ENCODE assay signal across 12 cellular contexts in genomic region chr11:72760543-72761400, GRCh38. TPM values are rescaled to one million over a fixed set of nuclear protein-coding genes. Genes with fewer than 3 reads are reported as not detected.
DNase-seq lines count a peak whose midpoint lies in the region; ATAC-seq and TF ChIP-seq lines count a peak whose summit lies in the region.
"Had no signal": no experiment of that assay in that cellular context is flagged by ENCODE, and none has a peak within 500 bp of the region (broad histone marks: within the 10 kb centered on the region; RNA-seq: fewer than 3 reads in every experiment).

No MANE protein-coding gene starts in this region.

- no peaks in the 10 kb centered on the region for H3K9me3 ChIP-seq in T-helper 17 cell (ENCODE audit: control insufficient read depth, low read length, poor library complexity, severe bottlenecking)
- H3K9me3 ChIP-seq: left lung, suprapubic skin had no signal

- peak; percentile 39 for DNase-seq in HFF-Myc (ENCODE audit: extremely low read depth, low read depth)
- DNase-seq in amniotic epithelial cell (ENCODE audit: low read depth), result peak; percentile 70
- peak; percentile 31 for DNase-seq in glomerular visceral epithelial cell (ENCODE audit: extremely low spot score)
- DNase-seq in skeletal muscle cell (ENCODE audit: low read depth), result peak; percentile 27
- no peak for DNase-seq in T-helper 17 cell
- no peak for DNase-seq in NCI-H226
- DNase-seq in inferior parietal cortex (ENCODE audit: extremely low spot score), result no peak
- DNase-seq: left lung, small intestine had no signal

- peaks cover 18% of the 10 kb centered on the region for H3K4me1 Mint-ChIP-seq in T-helper 17 cell

- H3K4me3 Mint-ChIP-seq in T-helper 17 cell, result no peak overlapping the region
- H3K4me3 Mint-ChIP-seq: neural crest cell had no signal

- H3K27me3 Mint-ChIP-seq in T-helper 17 cell, result no peaks in the 10 kb centered on the region

- peaks cover 13% of the 10 kb centered on the region for H3K36me3 Mint-ChIP-seq in T-helper 17 cell (ENCODE audit: low read depth)
- H3K36me3 Mint-ChIP-seq: activated naive CD4-positive, alpha-beta T cell treated with anti-CD3 and anti-CD28 coated beads, Interleukin-2, amount 50 U/mL, for 72 hours had no signal

- ATAC-seq in T-helper 17 cell, result no peak
- ATAC-seq: activated naive CD4-positive, alpha-beta T cell treated with anti-CD3 and anti-CD28 coated beads, Interleukin-2, amount 50 U/mL, for 72 hours; left lung had no signal

- no peak overlapping the region for H3K4me3 ChIP-seq in HFF-Myc (replicated peaks; ENCODE audit: low read depth, low read length)
- no peak overlapping the region for H3K4me3 ChIP-seq in skeletal muscle cell (ENCODE audit: low read depth, low read length)
- H3K4me3 ChIP-seq: left lung, suprapubic skin had no signal

- no peak overlapping the region for H3K27ac Mint-ChIP-seq in T-helper 17 cell
- H3K27ac Mint-ChIP-seq: activated naive CD4-positive, alpha-beta T cell treated with anti-CD3 and anti-CD28 coated beads, Interleukin-2, amount 50 U/mL, for 72 hours had no signal

- no peak for TF ChIP-seq CTCF in HFF-Myc (IDR thresholded peaks at IDR 0.05; ENCODE audit: low read depth, low read length, missing control alignments)

RNA-seq across cellular contexts. Expression of gene ARAP1, which starts 8.6 kb away (rescaled TPM):
- total RNA-seq in T-helper 17 cell, result 100 to 1,000 TPM in 1 of 2 donors, 10 to 100 TPM in 1; 93.3 to 108 TPM

RNA-seq across cellular contexts. Expression of gene STARD10, which starts 33.1 kb away (rescaled TPM):
- total RNA-seq in T-helper 17 cell, result 10 to 100 TPM; 12.9 to 17.7 TPM

RNA-seq across cellular contexts. Expression of gene ATG16L2, which starts 53.4 kb away (rescaled TPM):
- 100 to 1,000 TPM in 1 of 2 donors, 10 to 100 TPM in 1; 95.4 to 121 TPM for total RNA-seq in T-helper 17 cell

Comparison
In these comparisons a context has a peak if more than half of its experiments do, and no peak if none do; other contexts are left out.
1. DNase-seq: peak in HFF-Myc (single experiment), amniotic epithelial cell (single experiment), glomerular visceral epithelial cell (single experiment) and skeletal muscle cell (single experiment); none in T-helper 17 cell (0 of 3), NCI-H226 (single experiment) and inferior parietal cortex (single experiment).